ENCODE assay signal across 8 cellular contexts in genomic region chr2:55232863-55233657, GRCh38. TPM values are rescaled to one million over a fixed set of nuclear protein-coding genes. Genes with fewer than 3 reads are reported as not detected.
DNase-seq lines count a peak whose midpoint lies in the region; ATAC-seq lines count a peak whose summit lies in the region.

No MANE protein-coding gene starts in this region.

- H3K4ac ChIP-seq in mesendoderm (ENCODE audit: low read depth, low read length): peak overlapping the region; percentile 28

- 5 to 6% methylated on average over 32 to 33 of the region's 33 CpGs for WGBS in ectodermal cell, 2 experiments
- WGBS in mesendoderm (ENCODE audit: extremely low coverage, insufficient coverage, low lambda C conversion rate): no CpG with 5 or more reads among the region's 33 CpGs

- H3K18ac ChIP-seq in mesendoderm (ENCODE audit: low read length): peak overlapping the region; percentile 81

- H3K79me2 ChIP-seq in ACC112 (ENCODE audit: control insufficient read depth, insufficient read depth, low read length, unreplicated experiment) (peaks cover 57% of the 10 kb centered on the region), mesendoderm (ENCODE audit: control insufficient read depth, insufficient read depth, low read length) (peaks cover 31% of the 10 kb centered on the region)

- H3K23ac ChIP-seq in mesendoderm (ENCODE audit: low read length): peak overlapping the region; percentile 20

- peaks cover 14% of the 10 kb centered on the region for H3K79me1 ChIP-seq in mesendoderm (ENCODE audit: low read length)

- H2AK5ac ChIP-seq in mesendoderm (ENCODE audit: low read length): no peak overlapping the region

- no peak overlapping the region for H2BK120ac ChIP-seq in mesendoderm (ENCODE audit: low read depth, low read length)

- H4K5ac ChIP-seq in mesendoderm (ENCODE audit: low read length): peak overlapping the region; percentile 47

- DNase-seq in HS-27A (ENCODE audit: low read depth): peak; percentile 23
- DNase-seq in activated CD4-positive, alpha-beta T cell treated with anti-CD3 and anti-CD28 coated beads for 4 hours: peak; percentile 49 to 54
- DNase-seq in mesendoderm: peak; percentile 30
- peak; percentile 51 for DNase-seq in stimulated activated naive CD8-positive, alpha-beta T cell treated with anti-CD3 and anti-CD28 coated beads, Interleukin-15, Interleukin-2, amounts not matched to agents 100 U/mL and 50 U/mL, for 24 hours
- no peak for DNase-seq in NCI-H2196 treated with DMSO at 0.1 percent for 48 hours (lab: John Stamatoyannopoulos, UW; ENCODE audit: unreplicated experiment)

- H3K27me3 ChIP-seq in ACC112 (ENCODE audit: insufficient read depth, low read length) (no peaks in the 10 kb centered on the region), ectodermal cell (ENCODE audit: control insufficient read depth, insufficient read depth, low read length, poor library complexity, severe bottlenecking) (no peaks in the 10 kb centered on the region), mesendoderm (ENCODE audit: insufficient read depth, low read length, poor library complexity) (no peaks in the 10 kb centered on the region)

- no peak overlapping the region for H2BK15ac ChIP-seq in mesendoderm (replicated peaks; ENCODE audit: low read depth)

- no peaks in the 10 kb centered on the region for H3K9me3 ChIP-seq in ectodermal cell (ENCODE audit: control insufficient read depth, low read length)

- peak; percentile 29 for ATAC-seq in GM19035 (IDR thresholded peaks at IDR 0.05; ENCODE audit: unreplicated experiment)
- peak; percentile 31 for ATAC-seq in stimulated activated naive CD8-positive, alpha-beta T cell treated with anti-CD3 and anti-CD28 coated beads, Interleukin-15, Interleukin-2, amounts not matched to agents 100 U/mL and 50 U/mL, for 24 hours

- peak overlapping the region; percentile 93 for H3K56ac ChIP-seq in mesendoderm (ENCODE audit: low read length)

- peak overlapping the region; percentile 21 for H2BK5ac ChIP-seq in mesendoderm (ENCODE audit: low read length)

- H3K4me1 ChIP-seq in ACC112 (ENCODE audit: control insufficient read depth, insufficient read depth, low read length, unreplicated experiment) (peaks cover 29% of the 10 kb centered on the region), ectodermal cell (ENCODE audit: control insufficient read depth, insufficient read depth, low read length) (peaks cover 17% of the 10 kb centered on the region), mesendoderm (ENCODE audit: control insufficient read depth, low read depth, low read length) (no peaks in the 10 kb centered on the region)

- H3K9ac ChIP-seq in mesendoderm (ENCODE audit: low read length): peak overlapping the region; percentile 94

- peak overlapping the region; percentile 82 for H2AFZ ChIP-seq in ACC112 (ENCODE audit: low read length, unreplicated experiment)

- H3K36me3 ChIP-seq in ACC112 (ENCODE audit: insufficient read depth, low read length) (peaks cover 37% of the 10 kb centered on the region), ectodermal cell (ENCODE audit: control insufficient read depth, insufficient read depth, low read length) (peaks cover 20% of the 10 kb centered on the region), mesendoderm (ENCODE audit: control insufficient read depth, insufficient read depth, low read length) (peaks cover 8% of the 10 kb centered on the region)

- H3K27ac ChIP-seq in ACC112 (ENCODE audit: low read depth, low read length) (peak overlapping the region; percentile 96), ectodermal cell (ENCODE audit: insufficient read depth, low read depth, low read length, poor library complexity, severe bottlenecking) (peak overlapping the region; percentile 4), mesendoderm (ENCODE audit: low read depth, low read length) (peak overlapping the region; percentile 22)

- H3K4me3 ChIP-seq in ACC112 (ENCODE audit: low read depth, low read length): peak overlapping the region; percentile 97
- peak overlapping the region; percentile 79 for H3K4me3 ChIP-seq in ectodermal cell (ENCODE audit: insufficient read depth, low read depth, low read length)
- H3K4me3 ChIP-seq in mesendoderm (ENCODE audit: low read length): peak overlapping the region; percentile 83

- H4K8ac ChIP-seq in mesendoderm (ENCODE audit: low read depth, low read length): peak overlapping the region; percentile 84

- H3K4me2 ChIP-seq in mesendoderm (ENCODE audit: low read length): peak overlapping the region; percentile 46

RNA-seq across cellular contexts. Expression of gene RPS27A, which starts 0.6 kb away (rescaled TPM):
- polyA plus RNA-seq in ectodermal cell (2013, experiment 1 of 4): 1,748 TPM
- 1,827 TPM for polyA plus RNA-seq in ectodermal cell (2013, experiment 2 of 4)
- polyA plus RNA-seq in ectodermal cell (2013, experiment 3 of 4): 2,346 TPM
- 2,564 TPM for polyA plus RNA-seq in ectodermal cell (2013, experiment 4 of 4)
- polyA plus RNA-seq in mesendoderm (2013, experiment 1 of 2): 3,326 TPM
- 3,454 TPM for polyA plus RNA-seq in mesendoderm (2013, experiment 2 of 2)

RNA-seq across cellular contexts. Expression of gene CLHC1, which starts 1.0 kb away (rescaled TPM):
- polyA plus RNA-seq in ectodermal cell (2013, experiment 1 of 4): 16.3 TPM
- 15.4 TPM for polyA plus RNA-seq in ectodermal cell (2013, experiment 2 of 4)
- polyA plus RNA-seq in ectodermal cell (2013, experiment 3 of 4): 9.8 TPM
- polyA plus RNA-seq in ectodermal cell (2013, experiment 4 of 4): 13.4 TPM
- 5.4 TPM for polyA plus RNA-seq in mesendoderm (2013, experiment 1 of 2)
- 5.3 TPM for polyA plus RNA-seq in mesendoderm (2013, experiment 2 of 2)

RNA-seq across cellular contexts. Expression of gene MTIF2, which starts 36.0 kb away (rescaled TPM):
- polyA plus RNA-seq in ectodermal cell (2013, experiment 1 of 4): 32.5 TPM
- polyA plus RNA-seq in ectodermal cell (2013, experiment 2 of 4): 31.6 TPM
- 25.9 TPM for polyA plus RNA-seq in ectodermal cell (2013, experiment 3 of 4)
- polyA plus RNA-seq in ectodermal cell (2013, experiment 4 of 4): 32.9 TPM
- polyA plus RNA-seq in mesendoderm (2013, experiment 1 of 2): 31.4 TPM
- polyA plus RNA-seq in mesendoderm (2013, experiment 2 of 2): 31.5 TPM

Comparison
In these comparisons a context has a peak if more than half of its experiments do, and no peak if none do; other contexts are left out.
1. H3K27ac ChIP-seq: peak in every context shown above with its lines; median percentile 96 in ACC112; 22 in mesendoderm; 4 in ectodermal cell.